In the genomic region with DNA sequence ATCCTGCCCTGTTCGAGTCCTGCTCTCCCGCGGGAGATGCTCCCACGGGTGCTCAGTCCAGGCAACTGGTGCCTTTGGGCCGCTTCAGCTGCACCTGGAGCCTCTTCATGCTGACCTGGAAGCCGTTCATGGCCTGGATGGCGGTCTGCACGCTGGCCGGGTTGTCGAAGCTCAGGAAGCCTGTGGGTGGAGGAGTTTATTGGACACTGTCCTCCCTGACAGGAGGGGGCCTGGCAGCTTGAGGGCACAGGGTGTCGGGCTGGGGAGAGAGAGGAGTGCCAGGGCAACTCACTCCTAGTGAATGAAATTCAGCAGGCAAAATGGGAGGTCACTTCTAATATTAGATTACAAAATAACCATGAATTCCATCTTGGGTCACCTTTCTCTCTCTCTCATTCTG, we compare ENCODE assay signal across 29 cellular contexts.
"Had no signal": no experiment of that assay in that cellular context is flagged by ENCODE, and none has a peak within 500 bp of the region (broad histone marks: within the 10 kb centered on the region; RNA-seq: fewer than 3 reads in every experiment).

No MANE protein-coding gene starts in this region.

- H3K27me3 ChIP-seq: ascending aorta, breast epithelium, cardiac muscle cell, gastroesophageal sphincter had no signal

- H3K9me3 Mint-ChIP-seq: activated CD4-positive, alpha-beta T cell treated with anti-CD3 and anti-CD28 coated beads, Interleukin-2, amount 10 ng/mL, durations not matched to agents 24 days and 14 days; activated naive CD8-positive, alpha-beta T cell treated with anti-CD3 and anti-CD28 coated beads, Interleukin-2, amount 10 ng/mL, durations not matched to agents 7 days and 5 days; activated T-helper 1 cell treated with anti-CD3 and anti-CD28 coated beads, Interleukin-12 subunit alpha, Interleukin-12 subunit beta, Interleukin-2, Interleukin-4 antibody, amounts not matched to agents 30 ng/mL and 10 ng/mL and 1 ng/mL, durations not matched to agents 14 hours and 24 hours and 36 hours; effector memory CD8-positive, alpha-beta T cell had no signal

- H3K4me3 Mint-ChIP-seq: activated CD4-positive, alpha-beta memory T cell treated with anti-CD3 and anti-CD28 coated beads for 36 hours; activated CD4-positive, alpha-beta T cell treated with anti-CD3 and anti-CD28 coated beads for 36 hours; activated CD4-positive, alpha-beta T cell treated with anti-CD3 and anti-CD28 coated beads, Interleukin-2, amount 10 ng/mL, durations not matched to agents 24 days and 14 days; activated CD8-positive, alpha-beta memory T cell treated with anti-CD3 and anti-CD28 coated beads, Interleukin-2, amount 10 ng/mL, durations not matched to agents 7 days and 5 days; activated CD8-positive, alpha-beta T cell treated with anti-CD3 and anti-CD28 coated beads, Interleukin-2, amount 10 ng/mL, durations not matched to agents 7 days and 5 days; activated naive CD4-positive, alpha-beta T cell treated with anti-CD3 and anti-CD28 coated beads, Interleukin-2, amount 10 ng/mL, durations not matched to agents 7 days and 5 days; activated naive CD8-positive, alpha-beta T cell treated with anti-CD3 and anti-CD28 coated beads, Interleukin-2, amount 10 ng/mL, durations not matched to agents 7 days and 5 days; activated T-helper 1 cell treated with anti-CD3 and anti-CD28 coated beads, Interleukin-12 subunit alpha, Interleukin-12 subunit beta, Interleukin-2, Interleukin-4 antibody, amounts not matched to agents 30 ng/mL and 10 ng/mL and 1 ng/mL, durations not matched to agents 14 hours and 24 hours and 36 hours; brain; effector memory CD8-positive, alpha-beta T cell had no signal

- H3K36me3 Mint-ChIP-seq: activated CD4-positive, alpha-beta memory T cell treated with anti-CD3 and anti-CD28 coated beads for 36 hours; activated naive CD4-positive, alpha-beta T cell treated with anti-CD3 and anti-CD28 coated beads, Interleukin-2, amount 10 ng/mL, durations not matched to agents 7 days and 5 days; activated naive CD8-positive, alpha-beta T cell treated with anti-CD3 and anti-CD28 coated beads, Interleukin-2, amount 10 ng/mL, durations not matched to agents 7 days and 5 days; brain had no signal

- H3K27ac Mint-ChIP-seq: activated CD4-positive, alpha-beta memory T cell treated with anti-CD3 and anti-CD28 coated beads for 36 hours; activated CD4-positive, alpha-beta T cell treated with anti-CD3 and anti-CD28 coated beads for 36 hours; activated CD4-positive, alpha-beta T cell treated with anti-CD3 and anti-CD28 coated beads, Interleukin-2, amount 10 ng/mL, durations not matched to agents 24 days and 14 days; activated CD8-positive, alpha-beta memory T cell treated with anti-CD3 and anti-CD28 coated beads, Interleukin-2, amount 10 ng/mL, durations not matched to agents 7 days and 5 days; activated CD8-positive, alpha-beta T cell treated with anti-CD3 and anti-CD28 coated beads, Interleukin-2, amount 10 ng/mL, durations not matched to agents 7 days and 5 days; activated naive CD4-positive, alpha-beta T cell treated with anti-CD3 and anti-CD28 coated beads, Interleukin-2, amount 10 ng/mL, durations not matched to agents 7 days and 5 days; activated naive CD4-positive, alpha-beta T cell treated with anti-CD3 and anti-CD28 coated beads, Interleukin-2, amount 50 U/mL, for 72 hours; activated naive CD8-positive, alpha-beta T cell treated with anti-CD3 and anti-CD28 coated beads, Interleukin-2, amount 10 ng/mL, durations not matched to agents 7 days and 5 days; activated T-helper 1 cell treated with anti-CD3 and anti-CD28 coated beads, Interleukin-12 subunit alpha, Interleukin-12 subunit beta, Interleukin-2, Interleukin-4 antibody, amounts not matched to agents 30 ng/mL and 10 ng/mL and 1 ng/mL, durations not matched to agents 14 hours and 24 hours and 36 hours; brain; effector memory CD8-positive, alpha-beta T cell had no signal

- H3K27me3 Mint-ChIP-seq: activated CD4-positive, alpha-beta memory T cell treated with anti-CD3 and anti-CD28 coated beads for 36 hours had no signal

- DNase-seq: activated CD4-positive, alpha-beta memory T cell treated with anti-CD3 and anti-CD28 coated beads for 36 hours; activated CD4-positive, alpha-beta T cell treated with anti-CD3 and anti-CD28 coated beads for 36 hours; activated CD4-positive, alpha-beta T cell treated with anti-CD3 and anti-CD28 coated beads, Interleukin-2, amount 10 ng/mL, durations not matched to agents 24 days and 14 days; activated CD4-positive, CD25-positive, alpha-beta regulatory T cell; activated CD4-positive, CD25-positive, alpha-beta regulatory T cell treated with anti-CD3 and anti-CD28 coated beads, Interleukin-2, amount 50 U/mL, for 72 hours; activated CD8-positive, alpha-beta memory T cell treated with anti-CD3 and anti-CD28 coated beads, Interleukin-2, amount 10 ng/mL, durations not matched to agents 7 days and 5 days; activated CD8-positive, alpha-beta memory T cell treated with anti-CD3 and anti-CD28 coated beads, Interleukin-2, amount 50 U/mL, for 4 hours; activated CD8-positive, alpha-beta T cell treated with anti-CD3 and anti-CD28 coated beads, Interleukin-2, amount 10 ng/mL, durations not matched to agents 7 days and 5 days; activated gamma-delta T cell; activated naive CD4-positive, alpha-beta T cell; activated naive CD4-positive, alpha-beta T cell treated with anti-CD3 and anti-CD28 coated beads, Interleukin-2, amount 10 ng/mL, durations not matched to agents 7 days and 5 days; activated naive CD8-positive, alpha-beta T cell treated with anti-CD3 and anti-CD28 coated beads, Interleukin-2, amount 10 ng/mL, durations not matched to agents 7 days and 5 days; activated T-cell treated with anti-CD3 and anti-CD28 coated beads, Interleukin-2, amount 50 U/mL, for 1 hour; activated T-cell treated with anti-CD3 and anti-CD28 coated beads, Interleukin-2, amount 50 U/mL, for 48 hours; cortex of kidney; dermis blood vessel endothelial cell; effector CD4-positive, alpha-beta T cell; effector memory CD8-positive, alpha-beta T cell; erythroblast; esophagus squamous epithelium; foreskin melanocyte; T-helper 2 cell had no signal

- H3K27ac ChIP-seq: ascending aorta, breast epithelium, cardiac muscle cell, esophagus squamous epithelium, gastroesophageal sphincter had no signal

- H3K4me1 ChIP-seq: ascending aorta, breast epithelium, esophagus squamous epithelium, gastroesophageal sphincter had no signal

- H3K4me1 Mint-ChIP-seq: activated CD4-positive, alpha-beta T cell treated with anti-CD3 and anti-CD28 coated beads for 36 hours; activated CD4-positive, alpha-beta T cell treated with anti-CD3 and anti-CD28 coated beads, Interleukin-2, amount 10 ng/mL, durations not matched to agents 24 days and 14 days; activated CD8-positive, alpha-beta memory T cell treated with anti-CD3 and anti-CD28 coated beads, Interleukin-2, amount 10 ng/mL, durations not matched to agents 7 days and 5 days; activated naive CD4-positive, alpha-beta T cell treated with anti-CD3 and anti-CD28 coated beads, Interleukin-2, amount 10 ng/mL, durations not matched to agents 7 days and 5 days; activated naive CD8-positive, alpha-beta T cell treated with anti-CD3 and anti-CD28 coated beads, Interleukin-2, amount 10 ng/mL, durations not matched to agents 7 days and 5 days had no signal

- H3K36me3 ChIP-seq: ascending aorta, breast epithelium, cardiac muscle cell, esophagus squamous epithelium, gastroesophageal sphincter had no signal

- H3K9me3 ChIP-seq: ascending aorta, breast epithelium, esophagus squamous epithelium, gastroesophageal sphincter had no signal

- ATAC-seq: activated CD4-positive, alpha-beta T cell treated with anti-CD3 and anti-CD28 coated beads for 36 hours; activated CD8-positive, alpha-beta memory T cell treated with anti-CD3 and anti-CD28 coated beads, Interleukin-2, amount 10 ng/mL, durations not matched to agents 7 days and 5 days; activated CD8-positive, alpha-beta T cell treated with anti-CD3 and anti-CD28 coated beads, Interleukin-2, amount 10 ng/mL, durations not matched to agents 7 days and 5 days; activated naive CD4-positive, alpha-beta T cell treated with anti-CD3 and anti-CD28 coated beads, Interleukin-2, amount 50 U/mL, for 72 hours; effector memory CD8-positive, alpha-beta T cell; gastroesophageal sphincter had no signal

- H3K4me3 ChIP-seq: ascending aorta, breast epithelium, cardiac muscle cell, esophagus squamous epithelium, gastroesophageal sphincter had no signal
